In genomic region chr19:15473821-15474220, GRCh38 we compare ENCODE assay signal across 14 cellular contexts. TPM values are rescaled to one million over a fixed set of nuclear protein-coding genes. Genes with fewer than 3 reads are reported as not detected.
"Had no signal": no experiment of that assay in that cellular context is flagged by ENCODE, and none has a peak within 500 bp of the region (broad histone marks: within the 10 kb centered on the region; RNA-seq: fewer than 3 reads in every experiment).

No MANE protein-coding gene starts in this region.

RNA-seq across cellular contexts. Expression of gene PGLYRP2, which starts 5.5 kb away (rescaled TPM):
- total RNA-seq: kidney epithelial cell, left ventricle myocardium inferior, lung, mesothelial cell of epicardium, mononuclear cell, occipital lobe, osteocyte, posterior vena cava, psoas muscle, skeletal muscle tissue, smooth muscle cell, subcutaneous adipose tissue, thoracic aorta, upper lobe of right lung had no signal

RNA-seq across cellular contexts. Expression of gene RASAL3, which starts 9.5 kb away (rescaled TPM):
- total RNA-seq: kidney epithelial cell, mesothelial cell of epicardium, osteocyte, smooth muscle cell had no signal

RNA-seq across cellular contexts. Expression of gene CYP4F22, which starts 34.5 kb away (rescaled TPM):
- total RNA-seq: kidney epithelial cell, left ventricle myocardium inferior, mesothelial cell of epicardium, occipital lobe, osteocyte, posterior vena cava, skeletal muscle tissue, smooth muscle cell, thoracic aorta, upper lobe of right lung had no signal
